In the genomic region with DNA sequence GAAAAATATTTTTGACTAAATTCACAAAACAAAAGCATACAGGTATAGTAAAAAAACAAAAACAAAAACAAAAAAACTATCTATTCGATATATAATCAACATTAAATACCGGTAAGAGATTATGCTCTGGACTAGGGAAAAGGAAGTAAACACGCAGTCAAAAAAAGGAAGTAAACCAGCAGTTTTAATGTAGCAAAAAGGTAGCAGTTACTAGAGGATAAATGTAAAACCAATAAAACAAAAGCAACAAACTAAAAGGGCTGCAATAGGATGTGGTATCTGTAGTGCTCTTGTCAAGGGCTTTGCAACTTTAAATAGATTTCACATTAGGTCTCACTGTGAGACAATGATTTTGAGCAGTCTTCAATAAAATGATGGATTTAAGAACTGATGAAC, we compare ENCODE assay signal across 10 cellular contexts. TPM values are rescaled to one million over a fixed set of nuclear protein-coding genes. Genes with fewer than 3 reads are reported as not detected.
A peak's percentile ranks its signal among the peaks of the same experiment; 100 is the strongest.
DNase-seq lines count a peak whose midpoint lies in the region; ATAC-seq and TF ChIP-seq lines count a peak whose summit lies in the region.
"Had no signal": no experiment of that assay in that cellular context is flagged by ENCODE, and none has a peak within 500 bp of the region (broad histone marks: within the 10 kb centered on the region; RNA-seq: fewer than 3 reads in every experiment).

No MANE protein-coding gene starts in this region.

- peaks cover 42% of the 10 kb centered on the region for H3K4me1 ChIP-seq in CD8-positive, alpha-beta T cell (ENCODE audit: insufficient read depth, low read length)
- H3K4me1 ChIP-seq in Loucy (ENCODE audit: insufficient read depth, low read length, poor library complexity, severe bottlenecking) (peaks cover 19% of the 10 kb centered on the region), ascending aorta (peaks cover 0 to 17% of the 10 kb centered on the region in 2 donors), neutrophil (ENCODE audit: control insufficient read depth in 1 of 2, insufficient read depth in 1 of 2, low read depth in 1 of 2, low read length in 1 of 2) (peaks cover 39 to 40% of the 10 kb centered on the region in 2 experiments), foreskin keratinocyte (peaks cover 6% of the 10 kb centered on the region)

- CTCF ChIA-PET in CD8-positive, alpha-beta T cell (lab: Charles Lee): no interaction called here

- H3K27me3 Mint-ChIP-seq in CD8-positive, alpha-beta T cell (ENCODE audit: low read depth): no peaks in the 10 kb centered on the region
- peaks cover 4% of the 10 kb centered on the region for H3K27me3 Mint-ChIP-seq in nephron progenitor cell (ENCODE audit: low read depth, poor library complexity)

- H3K4me2 ChIP-seq in Loucy (ENCODE audit: low read depth, low read length, poor library complexity, severe bottlenecking): peak overlapping the region; percentile 79

- H4K20me1 ChIP-seq in Loucy (ENCODE audit: insufficient read depth, low read length, poor library complexity, severe bottlenecking): no peaks in the 10 kb centered on the region

- no peaks in the 10 kb centered on the region for H3F3A ChIP-seq in Loucy (ENCODE audit: low read depth)

- H3K4me3 ChIP-seq in CD8-positive, alpha-beta T cell (ENCODE audit: low read depth, low read length): peak overlapping the region; percentile 52
- H3K4me3 ChIP-seq in Loucy (ENCODE audit: low read length, poor library complexity, severe bottlenecking) (peak overlapping the region; percentile 72), ascending aorta (no peak overlapping the region), neutrophil (ENCODE audit: low read depth in 1 of 2, low read length in 1 of 2) (peak overlapping the region; percentile 53 to 73)

- H3K36me3 Mint-ChIP-seq in CD8-positive, alpha-beta T cell: peaks cover 55% of the 10 kb centered on the region
- no peaks in the 10 kb centered on the region for H3K36me3 Mint-ChIP-seq in nephron progenitor cell (ENCODE audit: low read depth)

- H3K4me1 Mint-ChIP-seq in CD8-positive, alpha-beta T cell (ENCODE audit: low read depth): peaks cover 68% of the 10 kb centered on the region
- peaks cover 8% of the 10 kb centered on the region for H3K4me1 Mint-ChIP-seq in nephron progenitor cell

- no peaks in the 10 kb centered on the region for H3K9me2 ChIP-seq in Loucy (replicated peaks; ENCODE audit: low read depth, low read length)

- intact Hi-C loops in CD8-positive, alpha-beta T cell (cut with DNase I, micrococcal nuclease): no loop called here
- intact Hi-C loops in ascending aorta (cut with DNase I): loop anchor here (10.0 kb wide), 2 partner anchors 993 to 1823 kb away; partner anchors contain the start of genes MRPL17 and PPFIBP2

- 0 out of 2 replicates have a peak overlapping the region, but pooled peaks have one; percentile 29 for H2AFZ ChIP-seq in Loucy (ENCODE audit: low read length)

- H3K27ac Mint-ChIP-seq in CD8-positive, alpha-beta T cell: peak overlapping the region; percentile 98
- no peak overlapping the region for H3K27ac Mint-ChIP-seq in nephron progenitor cell

- H3K9me3 ChIP-seq in CD8-positive, alpha-beta T cell (ENCODE audit: low read length): no peaks in the 10 kb centered on the region
- H3K9me3 ChIP-seq in Loucy (ENCODE audit: insufficient read depth, low read depth, low read length) (no peaks in the 10 kb centered on the region), ascending aorta (no peaks in the 10 kb centered on the region), neutrophil (no peaks in the 10 kb centered on the region)

- TF ChIP-seq CTCF in CD8-positive, alpha-beta T cell (IDR thresholded peaks at IDR 0.05): no peak
- TF ChIP-seq CTCF in Loucy (conservative IDR thresholded peaks at IDR 0.05; ENCODE audit: low read length) (no peak), ascending aorta (IDR thresholded peaks at IDR 0.05) (no peak), neutrophil (IDR thresholded peaks at IDR 0.05) (no peak), foreskin keratinocyte (conservative IDR thresholded peaks at IDR 0.05) (no peak), nephron progenitor cell (IDR thresholded peaks at IDR 0.05) (no peak)

- peaks cover 5% of the 10 kb centered on the region for H3K36me3 ChIP-seq in CD8-positive, alpha-beta T cell (ENCODE audit: insufficient read depth, low read length)
- H3K36me3 ChIP-seq in Loucy (ENCODE audit: insufficient read depth, low read length) (no peaks in the 10 kb centered on the region), ascending aorta (peaks cover under 1 to 10% of the 10 kb centered on the region in 2 donors), neutrophil (peaks cover 8% of the 10 kb centered on the region)

- no peaks in the 10 kb centered on the region for H3K79me2 ChIP-seq in Loucy (ENCODE audit: insufficient read depth, low read length)

- H3K9me3 Mint-ChIP-seq in CD8-positive, alpha-beta T cell: no peaks in the 10 kb centered on the region
- H3K9me3 Mint-ChIP-seq in nephron progenitor cell: peaks cover 8% of the 10 kb centered on the region

- peak; percentile 29 for ATAC-seq in CD8-positive, alpha-beta T cell
- no peak for ATAC-seq in foreskin keratinocyte

- POLR2A ChIA-PET in CD8-positive, alpha-beta T cell (lab: Charles Lee): no interaction called here

- peak overlapping the region; percentile 72 for H3K27ac ChIP-seq in CD8-positive, alpha-beta T cell (ENCODE audit: low read depth, low read length)
- H3K27ac ChIP-seq in ascending aorta (peak overlapping the region; percentile 21 to 27), neutrophil (peak overlapping the region; percentile 84), foreskin keratinocyte (no peak overlapping the region)

- H3K4me3 Mint-ChIP-seq in CD8-positive, alpha-beta T cell: peak overlapping the region; percentile 97
- no peak overlapping the region for H3K4me3 Mint-ChIP-seq in nephron progenitor cell

- DNase-seq in CD8-positive, alpha-beta T cell: no peak
- no peak for DNase-seq in ascending aorta (ENCODE audit: low spot score in 2 of 2)
- DNase-seq in foreskin keratinocyte: no peak
- DNase-seq in iPS-NIHi11 (ENCODE audit: low spot score): no peak
- no peak for DNase-seq in nephron progenitor cell
- no peak for DNase-seq in SK-N-DZ (ENCODE audit: low spot score)
- DNase-seq: activated effector memory CD4-positive, alpha-beta T cell treated with anti-CD3 and anti-CD28 coated beads, Interleukin-2, amount 50 U/mL, for 16 hours; SHP77 treated with DMSO at 0.1 percent for 48 hours had no signal

- H3K9ac ChIP-seq in Loucy (ENCODE audit: low read depth, low read length, poor library complexity, severe bottlenecking): peak overlapping the region; percentile 82

- no peaks in the 10 kb centered on the region for H3K27me3 ChIP-seq in CD8-positive, alpha-beta T cell (ENCODE audit: insufficient read depth, low read length)
- H3K27me3 ChIP-seq in Loucy (ENCODE audit: insufficient read depth, low read length, poor library complexity, severe bottlenecking) (no peaks in the 10 kb centered on the region), ascending aorta (no peaks in the 10 kb centered on the region), neutrophil (no peaks in the 10 kb centered on the region), foreskin keratinocyte (no peaks in the 10 kb centered on the region)

RNA-seq across cellular contexts. Expression of gene TRIM22, which starts 2.4 kb away (rescaled TPM):
- 100 to 1,000 TPM; 190 to 192 TPM for total RNA-seq in CD8-positive, alpha-beta T cell
- 32.5 TPM for total RNA-seq in ascending aorta
- total RNA-seq in foreskin keratinocyte: 63.6 and 69.6 TPM in 2 replicates
- 25.3 and 28.2 TPM in 2 replicates for polyA plus RNA-seq in foreskin keratinocyte
- 0.23 TPM in 1 of 2 replicates, not detected in the other for polyA plus RNA-seq in SK-N-DZ (2014; cell fraction: cytosol; rRNA removed)
- 0.07 TPM in 1 of 2 replicates, not detected in the other for polyA plus RNA-seq in SK-N-DZ (2014; cell fraction: nucleus; rRNA removed)

RNA-seq across cellular contexts. Expression of gene TRIM5, which starts 7.1 kb away (rescaled TPM):
- total RNA-seq in CD8-positive, alpha-beta T cell: 1 to 10 TPM; 3.8 to 6.0 TPM
- 45.1 TPM for total RNA-seq in ascending aorta
- total RNA-seq in foreskin keratinocyte: 37.2 and 48.4 TPM in 2 replicates
- polyA plus RNA-seq in foreskin keratinocyte: 16.0 and 18.2 TPM in 2 replicates
- 2.4 and 4.1 TPM in 2 replicates for polyA plus RNA-seq in SK-N-DZ (2014; cell fraction: cytosol; rRNA removed)
- polyA plus RNA-seq in SK-N-DZ (2014; cell fraction: nucleus; rRNA removed): 2.1 and 3.6 TPM in 2 replicates

RNA-seq across cellular contexts. Expression of gene OR56B1, which starts 44.3 kb away (rescaled TPM):
- total RNA-seq in CD8-positive, alpha-beta T cell: not detected
- total RNA-seq in ascending aorta (not detected), foreskin keratinocyte (not detected in 2 replicates)
- not detected in 2 replicates for polyA plus RNA-seq in foreskin keratinocyte
- not detected in 2 replicates for polyA plus RNA-seq in SK-N-DZ (2014; cell fraction: cytosol; rRNA removed)
- polyA plus RNA-seq in SK-N-DZ (2014; cell fraction: nucleus; rRNA removed): not detected in 2 replicates

Comparison
In these comparisons a context has a peak if more than half of its experiments do, and no peak if none do; other contexts are left out.
1. H3K4me3 ChIP-seq: peak in CD8-positive, alpha-beta T cell (single experiment), Loucy (single experiment) and neutrophil (2 of 2); none in ascending aorta (0 of 2).